10 cellular contexts compared by ENCODE assay signal in genomic region chr5:140239461-140239860, GRCh38.
"Had no signal": no experiment of that assay in that cellular context is flagged by ENCODE, and none has a peak within 500 bp of the region (broad histone marks: within the 10 kb centered on the region; RNA-seq: fewer than 3 reads in every experiment).

No MANE protein-coding gene starts in this region.

- H3K4me3 Mint-ChIP-seq: activated naive CD4-positive, alpha-beta T cell treated with anti-CD3 and anti-CD28 coated beads, Interleukin-2, amount 10 ng/mL, durations not matched to agents 7 days and 5 days; natural killer cell; stimulated activated naive CD8-positive, alpha-beta T cell treated with anti-CD3 and anti-CD28 coated beads, Interleukin-15, Interleukin-2, amounts not matched to agents 100 ng/mL and 50 ng/mL, for 24 hours; T-helper 2 cell treated with Interferon-gamma antibody and Interleukin-4, amounts not matched to agents 5 μg/mL and 100 μg/mL, for 36 hours had no signal

- H2AFZ ChIP-seq: hepatocyte had no signal

- H3K9me3 Mint-ChIP-seq: activated naive CD4-positive, alpha-beta T cell treated with anti-CD3 and anti-CD28 coated beads, Interleukin-2, amount 10 ng/mL, durations not matched to agents 7 days and 5 days; activated T-helper 2 cell treated with anti-CD3 and anti-CD28 coated beads, Interferon-gamma antibody, Interleukin-2, Interleukin-4, amounts not matched to agents 10 μg/mL and 5 μg/mL and 100 μg/mL, durations not matched to agents 14 hours and 24 hours and 36 hours; natural killer cell; stimulated activated naive CD8-positive, alpha-beta T cell treated with anti-CD3 and anti-CD28 coated beads, Interleukin-15, Interleukin-2, amounts not matched to agents 100 ng/mL and 50 ng/mL, for 24 hours; T-helper 2 cell treated with Interferon-gamma antibody and Interleukin-4, amounts not matched to agents 5 μg/mL and 100 μg/mL, for 36 hours had no signal

- H3K27me3 Mint-ChIP-seq: stimulated activated naive CD8-positive, alpha-beta T cell treated with anti-CD3 and anti-CD28 coated beads, Interleukin-15, Interleukin-2, amounts not matched to agents 100 ng/mL and 50 ng/mL, for 24 hours had no signal

- H3K4me2 ChIP-seq: hepatocyte had no signal

- H3K27ac Mint-ChIP-seq: activated naive CD4-positive, alpha-beta T cell treated with anti-CD3 and anti-CD28 coated beads, Interleukin-2, amount 10 ng/mL, durations not matched to agents 7 days and 5 days; activated T-helper 2 cell treated with anti-CD3 and anti-CD28 coated beads, Interferon-gamma antibody, Interleukin-2, Interleukin-4, amounts not matched to agents 10 μg/mL and 5 μg/mL and 100 μg/mL, durations not matched to agents 14 hours and 24 hours and 36 hours; natural killer cell; stimulated activated naive CD8-positive, alpha-beta T cell treated with anti-CD3 and anti-CD28 coated beads, Interleukin-15, Interleukin-2, amounts not matched to agents 100 ng/mL and 50 ng/mL, for 24 hours; T-helper 2 cell treated with Interferon-gamma antibody and Interleukin-4, amounts not matched to agents 5 μg/mL and 100 μg/mL, for 36 hours had no signal

- H3K9me3 ChIP-seq: left lung, mucosa of descending colon, uterus had no signal

- H3K27me3 ChIP-seq: hepatocyte, left lung, uterus had no signal

- H3K27ac ChIP-seq: hepatocyte, left lung, uterus had no signal

- DNase-seq: natural killer cell had no signal

- H3K36me3 Mint-ChIP-seq: natural killer cell had no signal

- H3K36me3 ChIP-seq: uterus had no signal

- H3K4me3 ChIP-seq: hepatocyte, left lung, mucosa of descending colon, skin epidermis, uterus had no signal
